Comparison of ENCODE assay signal across 20 cellular contexts in genomic region chr17:57138030-57138911, GRCh38.
"Had no signal": no experiment of that assay in that cellular context is flagged by ENCODE, and none has a peak within 500 bp of the region (broad histone marks: within the 10 kb centered on the region; RNA-seq: fewer than 3 reads in every experiment).

No MANE protein-coding gene starts in this region.

- DNase-seq: activated B cell treated with CpG ODN at 0.5 μM for 24 hours; activated CD4-positive, alpha-beta T cell treated with anti-CD3 and anti-CD28 coated beads for 4 hours; activated gamma-delta T cell treated with Interleukin-2 at 50 U/mL for 16 hours; activated T-cell treated with anti-CD3 and anti-CD28 coated beads for 4 hours; adrenal gland; cerebellar nuclear complex; cortex of kidney; effector CD4-positive, alpha-beta T cell; heart right ventricle; left lung; midbrain; pancreas; right lobe of liver; stimulated activated CD4-positive, alpha-beta T cell treated with anti-CD3 and anti-CD28 coated beads, Interleukin-4, amount 100 ng/mL, for 24 hours had no signal

- ATAC-seq: gastroesophageal sphincter; heart right ventricle; left lung; pancreas; stimulated activated memory B cell treated with anti-CD40 and anti-IgM and Interleukin-4, amounts not matched to agents 10 μg/mL and 1 μg/mL and 100 μg/mL, for 72 hours had no signal

- H3K27me3 ChIP-seq: adrenal gland, gastroesophageal sphincter, left lung, pancreas, right lobe of liver had no signal

- H3K27ac ChIP-seq: adrenal gland, gastroesophageal sphincter, heart right ventricle, left lung, pancreas, right lobe of liver had no signal

- H3K9me3 Mint-ChIP-seq: activated B cell treated with CpG ODN at 0.5 μM for 24 hours; activated naive CD4-positive, alpha-beta T cell treated with anti-CD3 and anti-CD28 coated beads, Interleukin-2, amount 50 U/mL, for 72 hours; activated T-helper 1 cell treated with anti-CD3 and anti-CD28 coated beads, Interleukin-12 subunit alpha, Interleukin-12 subunit beta, Interleukin-2, Interleukin-4 antibody, amounts not matched to agents 30 ng/mL and 10 ng/mL and 1 ng/mL, durations not matched to agents 14 hours and 24 hours and 36 hours; stimulated activated memory B cell treated with anti-CD40 and anti-IgM and Interleukin-4, amounts not matched to agents 10 μg/mL and 1 μg/mL and 100 μg/mL, for 72 hours; T-helper 2 cell treated with Interferon-gamma antibody and Interleukin-4, amounts not matched to agents 5 μg/mL and 100 μg/mL, for 36 hours had no signal

- H3K9me3 ChIP-seq: adrenal gland, gastroesophageal sphincter, heart right ventricle, left lung, pancreas, right lobe of liver had no signal

- H3K4me1 ChIP-seq: adrenal gland, gastroesophageal sphincter, left lung, pancreas, right lobe of liver had no signal

- H3K27ac Mint-ChIP-seq: activated B cell treated with CpG ODN at 0.5 μM for 24 hours; activated CD4-positive, alpha-beta memory T cell treated with anti-CD3 and anti-CD28 coated beads for 36 hours; activated naive CD4-positive, alpha-beta T cell treated with anti-CD3 and anti-CD28 coated beads, Interleukin-2, amount 50 U/mL, for 72 hours; activated T-helper 1 cell treated with anti-CD3 and anti-CD28 coated beads, Interleukin-12 subunit alpha, Interleukin-12 subunit beta, Interleukin-2, Interleukin-4 antibody, amounts not matched to agents 30 ng/mL and 10 ng/mL and 1 ng/mL, durations not matched to agents 14 hours and 24 hours and 36 hours; stimulated activated memory B cell treated with anti-CD40 and anti-IgM and Interleukin-4, amounts not matched to agents 10 μg/mL and 1 μg/mL and 100 μg/mL, for 72 hours; T-helper 2 cell treated with Interferon-gamma antibody and Interleukin-4, amounts not matched to agents 5 μg/mL and 100 μg/mL, for 36 hours had no signal

- H3K36me3 Mint-ChIP-seq: activated naive CD4-positive, alpha-beta T cell treated with anti-CD3 and anti-CD28 coated beads, Interleukin-2, amount 50 U/mL, for 72 hours; stimulated activated memory B cell treated with anti-CD40 and anti-IgM and Interleukin-4, amounts not matched to agents 10 μg/mL and 1 μg/mL and 100 μg/mL, for 72 hours had no signal

- H3K36me3 ChIP-seq: adrenal gland, gastroesophageal sphincter, heart right ventricle, left lung, pancreas, right lobe of liver had no signal

- H3K4me3 Mint-ChIP-seq: activated B cell treated with CpG ODN at 0.5 μM for 24 hours; activated CD4-positive, alpha-beta memory T cell treated with anti-CD3 and anti-CD28 coated beads for 36 hours; activated T-helper 1 cell treated with anti-CD3 and anti-CD28 coated beads, Interleukin-12 subunit alpha, Interleukin-12 subunit beta, Interleukin-2, Interleukin-4 antibody, amounts not matched to agents 30 ng/mL and 10 ng/mL and 1 ng/mL, durations not matched to agents 14 hours and 24 hours and 36 hours; stimulated activated memory B cell treated with anti-CD40 and anti-IgM and Interleukin-4, amounts not matched to agents 10 μg/mL and 1 μg/mL and 100 μg/mL, for 72 hours; T-helper 2 cell treated with Interferon-gamma antibody and Interleukin-4, amounts not matched to agents 5 μg/mL and 100 μg/mL, for 36 hours had no signal

- H3K4me3 ChIP-seq: adrenal gland, gastroesophageal sphincter, heart right ventricle, left lung, pancreas, right lobe of liver had no signal
